8 cellular contexts compared by ENCODE assay signal in the genomic region with DNA sequence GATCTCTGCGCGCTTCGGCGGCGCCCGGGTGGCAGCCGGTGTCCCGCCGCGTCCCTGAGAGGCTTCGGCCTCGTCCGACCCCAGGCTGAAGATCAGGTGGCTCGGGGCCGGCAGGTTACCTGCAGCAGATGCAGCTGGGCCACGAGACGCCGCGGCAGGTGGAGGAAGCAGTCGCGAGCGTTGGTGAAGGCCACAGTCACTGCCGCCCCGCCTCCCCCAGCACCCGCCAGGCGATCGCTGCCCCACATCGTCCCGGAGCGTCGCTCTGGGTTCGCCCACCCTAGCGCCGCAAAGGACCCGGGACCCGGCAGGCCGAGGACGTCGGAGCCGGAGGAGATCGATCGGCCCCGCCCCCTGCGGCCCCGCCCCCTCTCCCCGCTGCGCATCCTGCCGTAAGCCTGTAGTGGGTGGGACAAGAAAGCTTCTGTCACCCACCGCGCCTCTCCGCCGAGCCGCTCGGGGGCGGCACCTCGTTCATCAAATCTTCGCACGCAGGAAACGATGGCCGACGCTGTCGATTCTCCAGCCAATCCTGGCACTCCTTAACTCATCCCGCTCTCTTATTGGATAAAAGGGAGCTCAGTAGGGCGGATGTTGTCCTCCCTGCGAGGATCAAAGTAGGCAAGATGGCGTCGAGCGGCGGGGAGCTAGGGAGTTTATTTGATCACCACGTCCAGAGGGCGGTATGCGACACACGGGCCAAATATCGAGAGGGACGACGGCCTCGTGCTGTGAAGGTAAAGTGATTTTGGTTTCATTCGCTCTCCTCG. TPM values are rescaled to one million over a fixed set of nuclear protein-coding genes. Genes with fewer than 3 reads are reported as not detected.
A peak's percentile ranks its signal among the peaks of the same experiment; 100 is the strongest.
DNase-seq lines count a peak whose midpoint lies in the region; ATAC-seq and TF ChIP-seq lines count a peak whose summit lies in the region.

A gene (minus strand): TSS at position 333 of the 770 bp plus-strand sequence. CDS start 85 bp downstream, at position 248.
A gene (plus strand): TSS at position 608 of the 770 bp plus-strand sequence. CDS start 19 bp downstream, at position 627.

- TF ChIP-seq CTCF in GM13977 (IDR thresholded peaks at IDR 0.05; ENCODE audit: extremely low read depth, insufficient read depth, missing control alignments) (peak; percentile 74), heart right ventricle (IDR thresholded peaks at IDR 0.05) (peak in 8 of 9 donors; percentile 37 to 74 (median 58)), upper lobe of left lung (IDR thresholded peaks at IDR 0.05) (peak in 5 of 6 experiments; percentile 6 to 84 (median 39))

- ATAC-seq in HG02884 (IDR thresholded peaks at IDR 0.05; ENCODE audit: unreplicated experiment) (peak; percentile 92), heart right ventricle (peak; percentile 99), upper lobe of left lung (ENCODE audit: low FRiP score in 2 of 2) (peak; percentile 99)

- no peak for TF ChIP-seq EP300 in upper lobe of left lung (IDR thresholded peaks at IDR 0.05)

- intact Hi-C loops in T-helper 1 cell treated with Interleukin-12 subunit alpha and Interleukin-12 subunit beta and Interleukin-4 antibody, amounts not matched to agents 30 ng/mL and 1 ng/mL, for 36 hours (cut with micrococcal nuclease) = loop anchor here (1.0 to 10.0 kb wide), 25 partner anchors 61 to 1982 kb away; a partner anchor contains a TSS
- intact Hi-C loops in heart right ventricle (cut with DNase I) = no loop called here
- intact Hi-C loops in posterior cingulate gyrus (cut with DNase I) = loop anchor here (2.0 kb wide), 2 partner anchors 62 to 80 kb away; a partner anchor contains a TSS

- H3K27me3 ChIP-seq in heart right ventricle (no peaks in the 10 kb centered on the region), upper lobe of left lung (no peaks in the 10 kb centered on the region)

- TF ChIP-seq POLR2A in upper lobe of left lung (IDR thresholded peaks at IDR 0.05) = peak in 3 of 4 donors; percentile 34 to 65 (median 56)

- H3K27ac ChIP-seq in heart right ventricle = peak within 1 kb of the TSS; percentile 59 to 94 (median 86)
- H3K27ac ChIP-seq in upper lobe of left lung = peak within 1 kb of the TSS; percentile 86 to 95 (median 90)

- H3K9me3 ChIP-seq in heart right ventricle (no peaks in the 10 kb centered on the region), upper lobe of left lung (no peaks in the 10 kb centered on the region)

- in situ Hi-C loops in GM13977 (cut with MboI; ENCODE audit: low pct_unique_long_range_greater_than_20kb, low sequenced_read_pairs, unreplicated experiment) = no loop called here

- DNase-seq in GM13977 (ENCODE audit: low spot score) (peak; percentile 94), NCI-H146 treated with DMSO at 0.1 percent for 48 hours (lab: John Stamatoyannopoulos, UW; ENCODE audit: unreplicated experiment) (peak; percentile 98), amniotic epithelial cell (ENCODE audit: low read depth) (peak; percentile 99), heart right ventricle (peak; percentile 95 to 97), posterior cingulate gyrus (peak; percentile 91 to 100 (median 96)), upper lobe of left lung (peak; percentile 96 to 98)

- peaks cover 0 to 37% (median 24%) of the 10 kb centered on the region in 9 donors for H3K4me1 ChIP-seq in heart right ventricle
- H3K4me1 ChIP-seq in upper lobe of left lung = peaks cover 13 to 29% (median 19%) of the 10 kb centered on the region in 4 donors

- H3K36me3 ChIP-seq in heart right ventricle = peaks cover 0 to 36% (median 24%) of the 10 kb centered on the region in 9 donors
- peaks cover 11 to 32% (median 23%) of the 10 kb centered on the region in 4 donors for H3K36me3 ChIP-seq in upper lobe of left lung

- 0% methylated on average over 79 of the region's 79 CpGs for WGBS in heart right ventricle, 2 donors
- 0 to 1% methylated on average over 10 to 36 of the region's 79 CpGs for WGBS in upper lobe of left lung, 2 donors

- H3K4me3 ChIP-seq in heart right ventricle (peak within 1 kb of the TSS; percentile 67 to 93 (median 79)), upper lobe of left lung (peak within 1 kb of the TSS; percentile 60 to 97 (median 96))

RNA-seq across cellular contexts. Expression of the first gene that starts in this region (rescaled TPM):
- 19.0 and 19.1 TPM in 2 replicates for total RNA-seq in T-helper 1 cell treated with Interleukin-12 subunit alpha and Interleukin-12 subunit beta and Interleukin-4 antibody, amounts not matched to agents 30 ng/mL and 1 ng/mL, for 36 hours
- total RNA-seq in heart right ventricle (10 to 100 TPM; 13.0 to 19.8 (median 15.6) TPM), upper lobe of left lung (10 to 100 TPM in 5 of 6 donors, 1 to 10 TPM in 1; 8.4 to 31.3 (median 13.4) TPM)
- 10 to 100 TPM in 1 of 2 donors, 1 to 10 TPM in 1; 4.1 to 14.1 TPM for polyA plus RNA-seq in heart right ventricle

RNA-seq across cellular contexts. Expression of the second gene that starts in this region (rescaled TPM):
- total RNA-seq in T-helper 1 cell treated with Interleukin-12 subunit alpha and Interleukin-12 subunit beta and Interleukin-4 antibody, amounts not matched to agents 30 ng/mL and 1 ng/mL, for 36 hours = 19.7 and 21.1 TPM in 2 replicates
- total RNA-seq in heart right ventricle (10 to 100 TPM in 8 of 10 donors, 1 to 10 TPM in 2; 9.4 to 17.3 (median 10.2) TPM), upper lobe of left lung (10 to 100 TPM in 3 of 6 donors, 1 to 10 TPM in 3; 3.7 to 17.9 (median 10.9) TPM)
- polyA plus RNA-seq in heart right ventricle = 1 to 10 TPM; 6.7 to 6.8 TPM

Comparison
In these comparisons a context has a peak if more than half of its experiments do, and no peak if none do; other contexts are left out.
1. Peak in every context shown above with its lines: DNase-seq, ATAC-seq, H3K4me3 ChIP-seq and H3K27ac ChIP-seq.
2. intact Hi-C loops: an anchor here in T-helper 1 cell treated with Interleukin-12 subunit alpha and Interleukin-12 subunit beta and Interleukin-4 antibody, amounts not matched to agents 30 ng/mL and 1 ng/mL, for 36 hours (1.0 to 10.0 kb wide) and posterior cingulate gyrus (2.0 kb wide); none called in heart right ventricle.